ENCODE assay signal across 18 cellular contexts in genomic region chr6:21103626-21104224, GRCh38.
DNase-seq lines count a peak whose midpoint lies in the region; ATAC-seq and TF ChIP-seq lines count a peak whose summit lies in the region.
"Had no signal": no experiment of that assay in that cellular context is flagged by ENCODE, and none has a peak within 500 bp of the region (broad histone marks: within the 10 kb centered on the region; RNA-seq: fewer than 3 reads in every experiment).

No MANE protein-coding gene starts in this region.

- no peak overlapping the region for H3K4me3 Mint-ChIP-seq in Caco-2 (ENCODE audit: unreplicated experiment)
- H3K4me3 Mint-ChIP-seq: H9, memory B cell had no signal

- DNase-seq in Caco-2 (peak in 1 of 2 experiments; percentile 42), NCI-H1105 (lab: John Stamatoyannopoulos, UW) (peak; percentile 42), SHP77 treated with DMSO at 0.1 percent for 48 hours (lab: John Stamatoyannopoulos, UW) (peak; percentile 44), medulla oblongata (ENCODE audit: extremely low spot score) (no peak), mesenchymal stem cell (no peak)
- no peak for DNase-seq in activated CD4-positive, alpha-beta T cell treated with anti-CD3 and anti-CD28 coated beads, Interleukin-2, amount 50 U/mL, for 48 hours
- DNase-seq: activated CD4-positive, alpha-beta T cell treated with anti-CD3 and anti-CD28 coated beads for 48 hours; H9; KG1; NCI-H1930; right cardiac atrium; stimulated activated CD4-positive, alpha-beta T cell treated with anti-CD3 and anti-CD28 coated beads, Interleukin-2, amount 100 ng/mL, for 24 hours had no signal

- H3K4me1 Mint-ChIP-seq in Caco-2 (ENCODE audit: low read depth, unreplicated experiment) = peaks cover 33% of the 10 kb centered on the region

- H3K27ac ChIP-seq in liver (ENCODE audit: low read depth in 1 of 2, low read length in 2 of 2) (no peak overlapping the region), mesenchymal stem cell (ENCODE audit: low read length, poor library complexity, severe bottlenecking) (no peak overlapping the region)
- H3K27ac ChIP-seq: gastroesophageal sphincter, SJSA1 had no signal

- peak in 1 of 2 donors; percentile 32 for TF ChIP-seq RAD21 in liver (IDR thresholded peaks at IDR 0.05)

- H3K9me3 ChIP-seq in Caco-2 (no peaks in the 10 kb centered on the region), liver (ENCODE audit: control insufficient read depth in 4 of 4, low read length in 3 of 4) (no peaks in the 10 kb centered on the region), mesenchymal stem cell (ENCODE audit: control insufficient read depth, low read length) (no peaks in the 10 kb centered on the region)
- H3K9me3 ChIP-seq: gastroesophageal sphincter, SJSA1 had no signal

- POLR2A ChIA-PET in Caco-2 (lab: Charles Lee) = no interaction called here

- no peak overlapping the region for H2BK15ac ChIP-seq in mesenchymal stem cell (ENCODE audit: low read depth, poor library complexity, severe bottlenecking)

- no peak overlapping the region for H3K23ac ChIP-seq in mesenchymal stem cell (ENCODE audit: low read length in 2 of 2)

- no peak overlapping the region for H3K4me3 ChIP-seq in Caco-2 (ENCODE audit: low read depth, low read length)
- no peak overlapping the region for H3K4me3 ChIP-seq in liver (ENCODE audit: low read depth in 1 of 3, low read length in 3 of 3)
- no peak overlapping the region for H3K4me3 ChIP-seq in mesenchymal stem cell (ENCODE audit: insufficient read depth in 1 of 2, low read depth in 1 of 2, low read length in 2 of 2)
- H3K4me3 ChIP-seq: gastroesophageal sphincter, SJSA1 had no signal

- BruUV-seq in Caco-2 (replicated peaks; lab: Mats Ljungman, UMichigan) = no TSS peak

- H3K27me3 Mint-ChIP-seq in Caco-2 (ENCODE audit: insufficient read depth, unreplicated experiment) = no peaks in the 10 kb centered on the region
- H3K27me3 Mint-ChIP-seq: memory B cell had no signal

- ATAC-seq in HG02885 (IDR thresholded peaks at IDR 0.05; ENCODE audit: poor library complexity, unreplicated experiment) = no peak
- ATAC-seq: activated naive CD4-positive, alpha-beta T cell treated with anti-CD3 and anti-CD28 coated beads, Interleukin-2, amount 50 U/mL, for 72 hours; gastroesophageal sphincter; right cardiac atrium had no signal

- H2AFZ ChIP-seq in mesenchymal stem cell (ENCODE audit: low read depth, low read length) = no peak overlapping the region

- no peak overlapping the region for H2AK5ac ChIP-seq in mesenchymal stem cell (ENCODE audit: low read length, severe bottlenecking)

- H4K91ac ChIP-seq in mesenchymal stem cell (ENCODE audit: low read length) = no peak overlapping the region

- H3K27me3 ChIP-seq in Caco-2 (replicated peaks; ENCODE audit: control insufficient read depth, insufficient read depth, low read length) (no peaks in the 10 kb centered on the region), liver (ENCODE audit: control insufficient read depth in 4 of 4, insufficient read depth in 4 of 4, low read length in 3 of 4) (no peaks in the 10 kb centered on the region), mesenchymal stem cell (ENCODE audit: control insufficient read depth in 1 of 2, insufficient read depth in 1 of 2, low read length in 2 of 2) (no peaks in the 10 kb centered on the region)
- H3K27me3 ChIP-seq: gastroesophageal sphincter, SJSA1 had no signal

- CTCF ChIA-PET in Caco-2 (lab: Charles Lee) = no interaction called here

- H3K27ac Mint-ChIP-seq in Caco-2 (ENCODE audit: unreplicated experiment) = peak overlapping the region; percentile 74
- H3K27ac Mint-ChIP-seq: H9, memory B cell had no signal

- no peak overlapping the region for H2BK120ac ChIP-seq in mesenchymal stem cell (ENCODE audit: low read depth, low read length)

- 45% methylated on average over 4 of the region's 4 CpGs for WGBS in liver
- WGBS in mesenchymal stem cell = 94% methylated on average over 3 of the region's 4 CpGs

- no peak overlapping the region for H3K14ac ChIP-seq in mesenchymal stem cell (ENCODE audit: low read length in 2 of 2)

- TF ChIP-seq CTCF in Caco-2 (IDR thresholded peaks at IDR 0.05; ENCODE audit: insufficient read depth in 1 of 2, low read depth in 1 of 2, low read length in 1 of 2, severe bottlenecking in 1 of 2, unreplicated experiment in 1 of 2) = no peak
- TF ChIP-seq CTCF in liver (IDR thresholded peaks at IDR 0.05; ENCODE audit: low read depth, low read length, missing input control) = no peak

- peaks cover 33% of the 10 kb centered on the region for H3K4me1 ChIP-seq in Caco-2
- peaks cover 3 to 19% (median 8%) of the 10 kb centered on the region in 4 donors for H3K4me1 ChIP-seq in liver (ENCODE audit: control insufficient read depth in 4 of 4, insufficient read depth in 4 of 4, low read length in 3 of 4)
- no peaks in the 10 kb centered on the region for H3K4me1 ChIP-seq in mesenchymal stem cell (ENCODE audit: control insufficient read depth, insufficient read depth, low read depth, low read length)

- no peak overlapping the region for H3K4ac ChIP-seq in mesenchymal stem cell (ENCODE audit: low read depth in 1 of 2, low read length in 2 of 2)

- H3K9me3 Mint-ChIP-seq in Caco-2 (ENCODE audit: unreplicated experiment) = no peaks in the 10 kb centered on the region
- H3K9me3 Mint-ChIP-seq: activated naive CD4-positive, alpha-beta T cell treated with anti-CD3 and anti-CD28 coated beads, Interleukin-2, amount 50 U/mL, for 72 hours; H9; memory B cell had no signal

- H3K79me1 ChIP-seq in mesenchymal stem cell (replicated peaks; ENCODE audit: low read length, poor library complexity, severe bottlenecking) = no peaks in the 10 kb centered on the region

- H3K9ac ChIP-seq in liver (ENCODE audit: low read depth in 1 of 2, low read length in 2 of 2) = no peak overlapping the region
- H3K9ac ChIP-seq in mesenchymal stem cell (ENCODE audit: low read length) = no peak overlapping the region

- H3K36me3 ChIP-seq in Caco-2 (ENCODE audit: control insufficient read depth, insufficient read depth, low read length) = no peaks in the 10 kb centered on the region
- no peaks in the 10 kb centered on the region for H3K36me3 ChIP-seq in liver (ENCODE audit: control insufficient read depth in 4 of 4, insufficient read depth in 3 of 4, low read depth in 1 of 4, low read length in 3 of 4)
- H3K36me3 ChIP-seq in mesenchymal stem cell (ENCODE audit: control insufficient read depth in 1 of 2, insufficient read depth in 2 of 2, low read depth in 1 of 2, low read length in 2 of 2) = no peaks in the 10 kb centered on the region
- H3K36me3 ChIP-seq: gastroesophageal sphincter, SJSA1 had no signal

- H4K8ac ChIP-seq in mesenchymal stem cell (ENCODE audit: low read length) = no peak overlapping the region

- H3K4me2 ChIP-seq in mesenchymal stem cell (ENCODE audit: low read length, poor library complexity, severe bottlenecking) = no peak overlapping the region

- intact Hi-C loops in Caco-2 (cut with micrococcal nuclease; ENCODE audit: unreplicated experiment) = no loop called here

- no peak overlapping the region for H3K18ac ChIP-seq in mesenchymal stem cell (ENCODE audit: low read depth in 1 of 2, low read length in 2 of 2)

- no peak overlapping the region for H2BK5ac ChIP-seq in mesenchymal stem cell (ENCODE audit: low read depth, low read length, poor library complexity, severe bottlenecking)

- H2BK12ac ChIP-seq in mesenchymal stem cell (ENCODE audit: low read length in 2 of 2) = no peak overlapping the region

- peaks cover 5% of the 10 kb centered on the region for H3K36me3 Mint-ChIP-seq in Caco-2 (ENCODE audit: insufficient read depth, unreplicated experiment)

TF ChIP-seq in liver, 16 proteins besides CTCF, POLR2A, EP300 and RAD21 (continues in another document):
- TF ChIP-seq REST (IDR thresholded peaks at IDR 0.05) = no peak
- peak in 1 of 2 donors; percentile 40 for TF ChIP-seq JUND (IDR thresholded peaks at IDR 0.05)
- TF ChIP-seq FOXA2 (IDR thresholded peaks at IDR 0.05) = peak; percentile 79
- peak in 1 of 2 donors; percentile 54 for TF ChIP-seq RXRA (IDR thresholded peaks at IDR 0.05)
- TF ChIP-seq NR2F2 (IDR thresholded peaks at IDR 0.05) = no peak
- peak; percentile 22 for TF ChIP-seq ATF3 (IDR thresholded peaks at IDR 0.05)
- peak; percentile 32 for TF ChIP-seq YY1 (IDR thresholded peaks at IDR 0.05)
- TF ChIP-seq TAF1 (conservative IDR thresholded peaks at IDR 0.05) = no peak
- TF ChIP-seq HNF4A (conservative IDR thresholded peaks at IDR 0.05) = peak; percentile 29 to 51

Comparison
In these comparisons a context has a peak if more than half of its experiments do, and no peak if none do; other contexts are left out.
1. DNase-seq: peak in NCI-H1105 (single experiment) and SHP77 treated with DMSO at 0.1 percent for 48 hours (single experiment); none in medulla oblongata (single experiment), activated CD4-positive, alpha-beta T cell treated with anti-CD3 and anti-CD28 coated beads, Interleukin-2, amount 50 U/mL, for 48 hours (0 of 2) and mesenchymal stem cell (single experiment).